ENCODE assay signal across 1 cellular context in the genomic region with DNA sequence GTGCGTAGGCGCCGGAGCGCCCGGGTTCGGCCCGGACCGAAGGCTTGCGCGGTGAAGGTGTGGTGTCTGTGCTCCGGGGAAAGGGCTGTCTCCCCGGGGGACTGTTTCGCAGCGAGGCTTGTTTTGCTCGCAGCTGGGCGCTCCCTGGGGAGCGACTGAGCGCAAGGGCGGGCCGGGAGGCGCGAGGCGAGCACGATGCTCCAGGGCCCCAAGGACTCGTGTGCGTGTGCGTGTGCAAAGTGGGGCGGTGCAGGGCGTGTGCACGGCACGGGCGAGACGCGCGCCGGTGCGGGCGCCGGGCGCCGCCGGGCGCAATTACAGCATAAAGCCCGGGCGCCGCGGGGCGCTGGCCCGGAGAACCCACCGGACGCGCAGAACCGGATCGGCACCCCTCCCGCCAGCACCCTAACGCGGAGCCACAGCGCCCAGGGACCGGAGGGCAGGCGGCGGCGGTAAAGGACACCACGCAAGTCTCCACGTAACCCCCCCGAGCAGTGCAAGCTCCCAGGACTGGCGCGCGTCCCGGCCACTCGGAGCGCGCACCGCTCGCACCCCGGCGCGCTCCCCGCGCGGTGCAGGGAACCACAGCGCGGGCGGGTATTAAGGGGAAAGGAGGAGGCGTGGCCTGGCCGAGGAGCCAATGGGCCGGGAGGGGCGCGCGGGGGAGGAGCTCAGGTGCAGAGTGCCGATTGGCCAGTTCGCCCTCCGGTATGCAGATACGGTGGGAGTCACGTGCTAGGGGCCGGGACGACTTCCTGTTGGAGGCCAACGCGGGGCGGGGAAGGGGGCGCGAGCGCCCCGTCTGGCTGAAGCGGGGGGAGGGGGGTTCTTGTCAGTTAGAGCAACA.
TF ChIP-seq lines count a peak whose summit lies in the region.

A gene with protein sequence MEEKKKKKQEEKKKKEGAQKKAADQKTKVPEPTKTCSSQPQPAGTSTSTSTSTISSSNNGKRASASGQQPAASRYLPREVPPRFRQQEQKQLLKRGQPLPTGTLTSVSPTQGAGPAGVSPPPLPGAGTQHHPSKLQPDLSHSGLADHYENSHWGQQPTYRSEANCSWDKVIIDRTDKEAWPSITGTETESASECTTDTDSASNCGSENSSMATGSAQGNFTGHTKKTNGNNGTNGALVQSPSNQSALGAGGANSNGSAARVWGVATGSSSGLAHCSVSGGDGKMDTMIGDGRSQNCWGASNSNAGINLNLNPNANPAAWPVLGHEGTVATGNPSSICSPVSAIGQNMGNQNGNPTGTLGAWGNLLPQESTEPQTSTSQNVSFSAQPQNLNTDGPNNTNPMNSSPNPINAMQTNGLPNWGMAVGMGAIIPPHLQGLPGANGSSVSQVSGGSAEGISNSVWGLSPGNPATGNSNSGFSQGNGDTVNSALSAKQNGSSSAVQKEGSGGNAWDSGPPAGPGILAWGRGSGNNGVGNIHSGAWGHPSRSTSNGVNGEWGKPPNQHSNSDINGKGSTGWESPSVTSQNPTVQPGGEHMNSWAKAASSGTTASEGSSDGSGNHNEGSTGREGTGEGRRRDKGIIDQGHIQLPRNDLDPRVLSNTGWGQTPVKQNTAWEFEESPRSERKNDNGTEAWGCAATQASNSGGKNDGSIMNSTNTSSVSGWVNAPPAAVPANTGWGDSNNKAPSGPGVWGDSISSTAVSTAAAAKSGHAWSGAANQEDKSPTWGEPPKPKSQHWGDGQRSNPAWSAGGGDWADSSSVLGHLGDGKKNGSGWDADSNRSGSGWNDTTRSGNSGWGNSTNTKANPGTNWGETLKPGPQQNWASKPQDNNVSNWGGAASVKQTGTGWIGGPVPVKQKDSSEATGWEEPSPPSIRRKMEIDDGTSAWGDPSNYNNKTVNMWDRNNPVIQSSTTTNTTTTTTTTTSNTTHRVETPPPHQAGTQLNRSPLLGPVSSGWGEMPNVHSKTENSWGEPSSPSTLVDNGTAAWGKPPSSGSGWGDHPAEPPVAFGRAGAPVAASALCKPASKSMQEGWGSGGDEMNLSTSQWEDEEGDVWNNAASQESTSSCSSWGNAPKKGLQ (N-terminal part only) (plus strand): TSS at position 835 of the 847 bp plus-strand sequence. CDS start 45,504 bp downstream, outside the sequence.

TF ChIP-seq in HepG2, 621 proteins besides CTCF, POLR2A, EP300 and RAD21 (continued from another document and continues in another):
- TF ChIP-seq, protein P1, sequence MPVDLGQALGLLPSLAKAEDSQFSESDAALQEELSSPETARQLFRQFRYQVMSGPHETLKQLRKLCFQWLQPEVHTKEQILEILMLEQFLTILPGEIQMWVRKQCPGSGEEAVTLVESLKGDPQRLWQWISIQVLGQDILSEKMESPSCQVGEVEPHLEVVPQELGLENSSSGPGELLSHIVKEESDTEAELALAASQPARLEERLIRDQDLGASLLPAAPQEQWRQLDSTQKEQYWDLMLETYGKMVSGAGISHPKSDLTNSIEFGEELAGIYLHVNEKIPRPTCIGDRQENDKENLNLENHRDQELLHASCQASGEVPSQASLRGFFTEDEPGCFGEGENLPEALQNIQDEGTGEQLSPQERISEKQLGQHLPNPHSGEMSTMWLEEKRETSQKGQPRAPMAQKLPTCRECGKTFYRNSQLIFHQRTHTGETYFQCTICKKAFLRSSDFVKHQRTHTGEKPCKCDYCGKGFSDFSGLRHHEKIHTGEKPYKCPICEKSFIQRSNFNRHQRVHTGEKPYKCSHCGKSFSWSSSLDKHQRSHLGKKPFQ (CRISPR knock-in tag; IDR thresholded peaks at IDR 0.05; ENCODE audit: insufficient replicate concordance) = peak; percentile 76
- TF ChIP-seq, protein P2, sequence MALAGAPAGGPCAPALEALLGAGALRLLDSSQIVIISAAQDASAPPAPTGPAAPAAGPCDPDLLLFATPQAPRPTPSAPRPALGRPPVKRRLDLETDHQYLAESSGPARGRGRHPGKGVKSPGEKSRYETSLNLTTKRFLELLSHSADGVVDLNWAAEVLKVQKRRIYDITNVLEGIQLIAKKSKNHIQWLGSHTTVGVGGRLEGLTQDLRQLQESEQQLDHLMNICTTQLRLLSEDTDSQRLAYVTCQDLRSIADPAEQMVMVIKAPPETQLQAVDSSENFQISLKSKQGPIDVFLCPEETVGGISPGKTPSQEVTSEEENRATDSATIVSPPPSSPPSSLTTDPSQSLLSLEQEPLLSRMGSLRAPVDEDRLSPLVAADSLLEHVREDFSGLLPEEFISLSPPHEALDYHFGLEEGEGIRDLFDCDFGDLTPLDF (CRISPR knock-in tag; IDR thresholded peaks at IDR 0.05) = peak; percentile 87
- TF ChIP-seq PRPF4 (IDR thresholded peaks at IDR 0.05; ENCODE audit: low read depth, low read length, poor library complexity, severe bottlenecking) = no peak
- TF ChIP-seq KDM3A (CRISPR knock-in tag; IDR thresholded peaks at IDR 0.05; ENCODE audit: low read depth) = peak; percentile 65
- TF ChIP-seq CREM (IDR thresholded peaks at IDR 0.05) = peak; percentile 34; the same call in 1 of the 2 replicates
- no peak for TF ChIP-seq CREM (CRISPR knock-in tag; IDR thresholded peaks at IDR 0.05)
- TF ChIP-seq, protein P3, sequence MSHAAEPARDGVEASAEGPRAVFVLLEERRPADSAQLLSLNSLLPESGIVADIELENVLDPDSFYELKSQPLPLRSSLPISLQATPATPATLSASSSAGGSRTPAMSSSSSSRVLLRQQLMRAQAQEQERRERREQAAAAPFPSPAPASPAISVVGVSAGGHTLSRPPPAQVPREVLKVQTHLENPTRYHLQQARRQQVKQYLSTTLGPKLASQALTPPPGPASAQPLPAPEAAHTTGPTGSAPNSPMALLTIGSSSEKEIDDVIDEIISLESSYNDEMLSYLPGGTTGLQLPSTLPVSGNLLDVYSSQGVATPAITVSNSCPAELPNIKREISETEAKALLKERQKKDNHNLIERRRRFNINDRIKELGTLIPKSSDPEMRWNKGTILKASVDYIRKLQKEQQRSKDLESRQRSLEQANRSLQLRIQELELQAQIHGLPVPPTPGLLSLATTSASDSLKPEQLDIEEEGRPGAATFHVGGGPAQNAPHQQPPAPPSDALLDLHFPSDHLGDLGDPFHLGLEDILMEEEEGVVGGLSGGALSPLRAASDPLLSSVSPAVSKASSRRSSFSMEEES (CRISPR knock-in tag; IDR thresholded peaks at IDR 0.05) = peak; percentile 80
- no peak for TF ChIP-seq ATF1 (CRISPR knock-in tag; IDR thresholded peaks at IDR 0.05)
- no peak; the same call in 1 of the 2 replicates for TF ChIP-seq ZMYM2 (CRISPR knock-in tag; IDR thresholded peaks at IDR 0.05)
- no peak for TF ChIP-seq SMAD9 (CRISPR knock-in tag; IDR thresholded peaks at IDR 0.05)
- peak; percentile 89 for TF ChIP-seq ZBTB38 (CRISPR knock-in tag; IDR thresholded peaks at IDR 0.05)
- peak; percentile 89 for TF ChIP-seq NFYB (CRISPR knock-in tag; IDR thresholded peaks at IDR 0.05)
- peak; percentile 90 for TF ChIP-seq EEA1 (CRISPR knock-in tag; IDR thresholded peaks at IDR 0.05; ENCODE audit: borderline replicate concordance)
- TF ChIP-seq ZNF282 (IDR thresholded peaks at IDR 0.05; ENCODE audit: partially characterized antibody) = no peak
- no peak for TF ChIP-seq SCMH1 (CRISPR knock-in tag; IDR thresholded peaks at IDR 0.05; ENCODE audit: borderline replicate concordance)
- peak; percentile 81 for TF ChIP-seq SRSF4 (IDR thresholded peaks at IDR 0.05; ENCODE audit: low read depth, low read length, poor library complexity, severe bottlenecking)
- no peak for TF ChIP-seq ZNF652 (CRISPR knock-in tag; IDR thresholded peaks at IDR 0.05; ENCODE audit: borderline replicate concordance, low read depth)
- TF ChIP-seq, protein P4, sequence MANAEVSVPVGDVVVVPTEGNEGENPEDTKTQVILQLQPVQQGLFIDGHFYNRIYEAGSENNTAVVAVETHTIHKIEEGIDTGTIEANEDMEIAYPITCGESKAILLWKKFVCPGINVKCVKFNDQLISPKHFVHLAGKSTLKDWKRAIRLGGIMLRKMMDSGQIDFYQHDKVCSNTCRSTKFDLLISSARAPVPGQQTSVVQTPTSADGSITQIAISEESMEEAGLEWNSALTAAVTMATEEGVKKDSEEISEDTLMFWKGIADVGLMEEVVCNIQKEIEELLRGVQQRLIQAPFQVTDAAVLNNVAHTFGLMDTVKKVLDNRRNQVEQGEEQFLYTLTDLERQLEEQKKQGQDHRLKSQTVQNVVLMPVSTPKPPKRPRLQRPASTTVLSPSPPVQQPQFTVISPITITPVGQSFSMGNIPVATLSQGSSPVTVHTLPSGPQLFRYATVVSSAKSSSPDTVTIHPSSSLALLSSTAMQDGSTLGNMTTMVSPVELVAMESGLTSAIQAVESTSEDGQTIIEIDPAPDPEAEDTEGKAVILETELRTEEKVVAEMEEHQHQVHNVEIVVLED (CRISPR knock-in tag; IDR thresholded peaks at IDR 0.05; ENCODE audit: borderline replicate concordance) = peak; percentile 55
- TF ChIP-seq, protein P5, sequence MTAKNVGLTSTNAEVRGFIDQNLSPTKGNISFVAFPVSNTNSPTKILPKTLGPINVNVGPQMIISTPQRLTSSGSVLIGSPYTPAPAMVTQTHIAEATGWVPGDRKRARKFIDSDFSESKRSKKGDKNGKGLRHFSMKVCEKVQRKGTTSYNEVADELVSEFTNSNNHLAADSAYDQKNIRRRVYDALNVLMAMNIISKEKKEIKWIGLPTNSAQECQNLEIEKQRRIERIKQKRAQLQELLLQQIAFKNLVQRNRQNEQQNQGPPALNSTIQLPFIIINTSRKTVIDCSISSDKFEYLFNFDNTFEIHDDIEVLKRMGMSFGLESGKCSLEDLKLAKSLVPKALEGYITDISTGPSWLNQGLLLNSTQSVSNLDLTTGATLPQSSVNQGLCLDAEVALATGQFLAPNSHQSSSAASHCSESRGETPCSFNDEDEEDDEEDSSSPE (CRISPR knock-in tag; IDR thresholded peaks at IDR 0.05) = peak; percentile 72
- no peak for TF ChIP-seq ZNF335 (CRISPR knock-in tag; IDR thresholded peaks at IDR 0.05)
- 0 out of 2 replicates have a peak, but pooled peaks have one; percentile 64 for TF ChIP-seq NR2C2 (CRISPR knock-in tag; IDR thresholded peaks at IDR 0.05; ENCODE audit: borderline replicate concordance)
- TF ChIP-seq, protein P6, sequence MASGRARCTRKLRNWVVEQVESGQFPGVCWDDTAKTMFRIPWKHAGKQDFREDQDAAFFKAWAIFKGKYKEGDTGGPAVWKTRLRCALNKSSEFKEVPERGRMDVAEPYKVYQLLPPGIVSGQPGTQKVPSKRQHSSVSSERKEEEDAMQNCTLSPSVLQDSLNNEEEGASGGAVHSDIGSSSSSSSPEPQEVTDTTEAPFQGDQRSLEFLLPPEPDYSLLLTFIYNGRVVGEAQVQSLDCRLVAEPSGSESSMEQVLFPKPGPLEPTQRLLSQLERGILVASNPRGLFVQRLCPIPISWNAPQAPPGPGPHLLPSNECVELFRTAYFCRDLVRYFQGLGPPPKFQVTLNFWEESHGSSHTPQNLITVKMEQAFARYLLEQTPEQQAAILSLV (CRISPR knock-in tag; IDR thresholded peaks at IDR 0.05; ENCODE audit: borderline replicate concordance) = peak; percentile 97
- TF ChIP-seq, protein P7, sequence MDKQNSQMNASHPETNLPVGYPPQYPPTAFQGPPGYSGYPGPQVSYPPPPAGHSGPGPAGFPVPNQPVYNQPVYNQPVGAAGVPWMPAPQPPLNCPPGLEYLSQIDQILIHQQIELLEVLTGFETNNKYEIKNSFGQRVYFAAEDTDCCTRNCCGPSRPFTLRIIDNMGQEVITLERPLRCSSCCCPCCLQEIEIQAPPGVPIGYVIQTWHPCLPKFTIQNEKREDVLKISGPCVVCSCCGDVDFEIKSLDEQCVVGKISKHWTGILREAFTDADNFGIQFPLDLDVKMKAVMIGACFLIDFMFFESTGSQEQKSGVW (CRISPR knock-in tag; IDR thresholded peaks at IDR 0.05; ENCODE audit: borderline replicate concordance) = no peak
- no peak for TF ChIP-seq MAFF (IDR thresholded peaks at IDR 0.05; ENCODE audit: low read depth, low read length)
- peak; percentile 43; the same call in 1 of the 2 replicates for TF ChIP-seq FOXK1 (CRISPR knock-in tag; IDR thresholded peaks at IDR 0.05; ENCODE audit: borderline replicate concordance, low read depth)
- no peak for TF ChIP-seq THYN1 (CRISPR knock-in tag; IDR thresholded peaks at IDR 0.05; ENCODE audit: borderline replicate concordance, low read depth)
- TF ChIP-seq ZBTB20 (CRISPR knock-in tag; IDR thresholded peaks at IDR 0.05; ENCODE audit: borderline replicate concordance, low read depth) = no peak
- TF ChIP-seq, protein P8, sequence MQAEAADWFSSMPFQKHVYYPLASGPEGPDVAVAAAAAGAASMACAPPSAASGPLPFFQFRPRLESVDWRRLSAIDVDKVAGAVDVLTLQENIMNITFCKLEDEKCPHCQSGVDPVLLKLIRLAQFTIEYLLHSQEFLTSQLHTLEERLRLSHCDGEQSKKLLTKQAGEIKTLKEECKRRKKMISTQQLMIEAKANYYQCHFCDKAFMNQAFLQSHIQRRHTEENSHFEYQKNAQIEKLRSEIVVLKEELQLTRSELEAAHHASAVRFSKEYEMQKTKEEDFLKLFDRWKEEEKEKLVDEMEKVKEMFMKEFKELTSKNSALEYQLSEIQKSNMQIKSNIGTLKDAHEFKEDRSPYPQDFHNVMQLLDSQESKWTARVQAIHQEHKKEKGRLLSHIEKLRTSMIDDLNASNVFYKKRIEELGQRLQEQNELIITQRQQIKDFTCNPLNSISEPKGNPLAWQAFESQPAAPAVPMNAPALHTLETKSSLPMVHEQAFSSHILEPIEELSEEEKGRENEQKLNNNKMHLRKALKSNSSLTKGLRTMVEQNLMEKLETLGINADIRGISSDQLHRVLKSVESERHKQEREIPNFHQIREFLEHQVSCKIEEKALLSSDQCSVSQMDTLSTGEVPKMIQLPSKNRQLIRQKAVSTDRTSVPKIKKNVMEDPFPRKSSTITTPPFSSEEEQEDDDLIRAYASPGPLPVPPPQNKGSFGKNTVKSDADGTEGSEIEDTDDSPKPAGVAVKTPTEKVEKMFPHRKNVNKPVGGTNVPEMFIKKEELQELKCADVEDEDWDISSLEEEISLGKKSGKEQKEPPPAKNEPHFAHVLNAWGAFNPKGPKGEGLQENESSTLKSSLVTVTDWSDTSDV (CRISPR knock-in tag; IDR thresholded peaks at IDR 0.05) = peak; percentile 83
- peak; percentile 90 for TF ChIP-seq HDAC1 (CRISPR knock-in tag; IDR thresholded peaks at IDR 0.05)
- TF ChIP-seq POLR2AphosphoS5 (IDR thresholded peaks at IDR 0.05; ENCODE audit: low read depth, low read length) = peak; percentile 98
- peak; percentile 64; the same call in 1 of the 2 replicates for TF ChIP-seq KMT2A (CRISPR knock-in tag; IDR thresholded peaks at IDR 0.05)
- TF ChIP-seq MED13 (CRISPR knock-in tag; IDR thresholded peaks at IDR 0.05) = peak; percentile 93
- TF ChIP-seq FOXA1 (IDR thresholded peaks at IDR 0.05) = no peak
- peak; percentile 7; the same call in 1 of the 2 replicates for TF ChIP-seq FOXA1 (CRISPR knock-in tag; IDR thresholded peaks at IDR 0.05)
- TF ChIP-seq, protein P9, sequence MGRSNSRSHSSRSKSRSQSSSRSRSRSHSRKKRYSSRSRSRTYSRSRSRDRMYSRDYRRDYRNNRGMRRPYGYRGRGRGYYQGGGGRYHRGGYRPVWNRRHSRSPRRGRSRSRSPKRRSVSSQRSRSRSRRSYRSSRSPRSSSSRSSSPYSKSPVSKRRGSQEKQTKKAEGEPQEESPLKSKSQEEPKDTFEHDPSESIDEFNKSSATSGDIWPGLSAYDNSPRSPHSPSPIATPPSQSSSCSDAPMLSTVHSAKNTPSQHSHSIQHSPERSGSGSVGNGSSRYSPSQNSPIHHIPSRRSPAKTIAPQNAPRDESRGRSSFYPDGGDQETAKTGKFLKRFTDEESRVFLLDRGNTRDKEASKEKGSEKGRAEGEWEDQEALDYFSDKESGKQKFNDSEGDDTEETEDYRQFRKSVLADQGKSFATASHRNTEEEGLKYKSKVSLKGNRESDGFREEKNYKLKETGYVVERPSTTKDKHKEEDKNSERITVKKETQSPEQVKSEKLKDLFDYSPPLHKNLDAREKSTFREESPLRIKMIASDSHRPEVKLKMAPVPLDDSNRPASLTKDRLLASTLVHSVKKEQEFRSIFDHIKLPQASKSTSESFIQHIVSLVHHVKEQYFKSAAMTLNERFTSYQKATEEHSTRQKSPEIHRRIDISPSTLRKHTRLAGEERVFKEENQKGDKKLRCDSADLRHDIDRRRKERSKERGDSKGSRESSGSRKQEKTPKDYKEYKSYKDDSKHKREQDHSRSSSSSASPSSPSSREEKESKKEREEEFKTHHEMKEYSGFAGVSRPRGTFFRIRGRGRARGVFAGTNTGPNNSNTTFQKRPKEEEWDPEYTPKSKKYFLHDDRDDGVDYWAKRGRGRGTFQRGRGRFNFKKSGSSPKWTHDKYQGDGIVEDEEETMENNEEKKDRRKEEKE (IDR thresholded peaks at IDR 0.05) = no peak
